ENCODE assay signal across 10 cellular contexts in the genomic region with DNA sequence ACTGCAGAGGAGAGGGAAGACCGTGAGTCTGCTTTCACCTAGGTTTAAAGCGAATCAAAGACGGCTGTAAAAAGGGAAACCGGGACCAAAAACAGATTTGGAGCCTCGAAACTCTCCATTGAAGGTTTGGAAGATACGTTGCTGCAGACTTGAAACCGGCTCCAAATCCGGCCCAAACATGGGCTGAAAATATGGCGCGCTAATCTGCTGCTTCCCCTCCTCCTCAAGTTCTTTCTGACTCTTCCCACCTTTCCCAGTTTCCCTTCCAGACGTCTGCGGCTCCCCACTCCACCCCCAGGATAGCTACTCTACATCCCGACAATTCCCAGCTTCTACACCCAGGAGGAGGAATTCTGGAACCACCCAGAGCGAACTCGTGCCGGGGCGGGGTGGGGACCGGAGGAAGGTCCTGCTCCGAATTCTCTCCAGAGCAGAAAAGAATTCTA. TPM values are rescaled to one million over a fixed set of nuclear protein-coding genes. Genes with fewer than 3 reads are reported as not detected.
DNase-seq lines count a peak whose midpoint lies in the region; ATAC-seq, FAIRE-seq and TF ChIP-seq lines count a peak whose summit lies in the region.
"Had no signal": no experiment of that assay in that cellular context is flagged by ENCODE, and none has a peak within 500 bp of the region (broad histone marks: within the 10 kb centered on the region; RNA-seq: fewer than 3 reads in every experiment).

No MANE protein-coding gene starts in this region.

- TF ChIP-seq POLR2A in H54 (IDR thresholded peaks at IDR 0.05; ENCODE audit: low read depth, low read length), result no peak

- DNase-seq in D341Med (ENCODE audit: low spot score) (peak; percentile 38), heart right ventricle (no peak), retina (peak; percentile 69), epidermal melanocyte (ENCODE audit: insufficient read length, low spot score) (no peak), NCI-H2196 (lab: John Stamatoyannopoulos, UW; ENCODE audit: unreplicated experiment) (no peak), H54 (ENCODE audit: insufficient read length, low spot score) (no peak)
- DNase-seq in activated CD4-positive, alpha-beta memory T cell treated with anti-CD3 and anti-CD28 coated beads, Interleukin-2, amount 10 ng/mL, durations not matched to agents 7 days and 5 days, result no peak
- DNase-seq: NCI-H1694 had no signal

- TF ChIP-seq CTCF in heart right ventricle (IDR thresholded peaks at IDR 0.05), result no peak

- peaks cover 38% of the 10 kb centered on the region for H3K4me1 Mint-ChIP-seq in activated CD4-positive, alpha-beta memory T cell treated with anti-CD3 and anti-CD28 coated beads, Interleukin-2, amount 10 ng/mL, durations not matched to agents 7 days and 5 days

- H3K9me3 ChIP-seq in heart right ventricle, result no peaks in the 10 kb centered on the region

- H3K36me3 ChIP-seq in heart right ventricle, result no peaks in the 10 kb centered on the region

- peaks cover 5 to 33% (median 22%) of the 10 kb centered on the region in 9 donors for H3K4me1 ChIP-seq in heart right ventricle

- peaks cover 54% of the 10 kb centered on the region for H3K27me3 Mint-ChIP-seq in activated CD4-positive, alpha-beta memory T cell treated with anti-CD3 and anti-CD28 coated beads, Interleukin-2, amount 10 ng/mL, durations not matched to agents 7 days and 5 days

- peak overlapping the region; percentile 43 to 69 (median 60) for H3K4me3 ChIP-seq in heart right ventricle

- peak overlapping the region; percentile 79 for H3K4me3 Mint-ChIP-seq in activated CD4-positive, alpha-beta memory T cell treated with anti-CD3 and anti-CD28 coated beads, Interleukin-2, amount 10 ng/mL, durations not matched to agents 7 days and 5 days

- H3K36me3 Mint-ChIP-seq in activated CD4-positive, alpha-beta memory T cell treated with anti-CD3 and anti-CD28 coated beads, Interleukin-2, amount 10 ng/mL, durations not matched to agents 7 days and 5 days (ENCODE audit: low read depth), result peaks cover 15% of the 10 kb centered on the region

- ATAC-seq in heart right ventricle (peak in 2 of 8 donors; percentile 22 to 25), GM19452 (IDR thresholded peaks at IDR 0.05; ENCODE audit: unreplicated experiment) (no peak)

- H3K9me3 Mint-ChIP-seq in activated CD4-positive, alpha-beta memory T cell treated with anti-CD3 and anti-CD28 coated beads, Interleukin-2, amount 10 ng/mL, durations not matched to agents 7 days and 5 days, result no peaks in the 10 kb centered on the region

- FAIRE-seq in H54 (lab: Jason Lieb, UNC), result no peak
- FAIRE-seq: colon had no signal

- H3K27ac ChIP-seq in heart right ventricle, result peak overlapping the region in 1 of 10 donors; percentile 80

- H3K27me3 ChIP-seq in heart right ventricle, result peaks cover 0 to 96% (median 66%) of the 10 kb centered on the region in 7 donors

- intact Hi-C loops in heart right ventricle (cut with DNase I), result loop anchor here in 9 of 10 donors (2.0 to 10.0 kb wide), 8 partner anchors 571 to 617 kb away; no protein-coding TSS in a partner anchor

- CTCF ChIA-PET in activated CD4-positive, alpha-beta memory T cell treated with anti-CD3 and anti-CD28 coated beads, Interleukin-2, amount 10 ng/mL, durations not matched to agents 7 days and 5 days (lab: Charles Lee), result interaction anchor here (1.0 to 3.6 kb wide), 13 partner anchors 9 to 636 kb away, joined by 3 to 109 read pairs (median 25); a partner anchor contains a TSS

- peak overlapping the region; percentile 64 for H3K27ac Mint-ChIP-seq in activated CD4-positive, alpha-beta memory T cell treated with anti-CD3 and anti-CD28 coated beads, Interleukin-2, amount 10 ng/mL, durations not matched to agents 7 days and 5 days

- WGBS in heart right ventricle, 2 donors, result 1 to 4% methylated on average over 19 of the region's 19 CpGs

- POLR2A ChIA-PET in activated CD4-positive, alpha-beta memory T cell treated with anti-CD3 and anti-CD28 coated beads, Interleukin-2, amount 10 ng/mL, durations not matched to agents 7 days and 5 days (lab: Charles Lee), result interaction anchor here (1.7 to 2.8 kb wide), 4 partner anchors 9 to 635 kb away, joined by 9 to 35 read pairs (median 16); a partner anchor contains a TSS

RNA-seq across cellular contexts. Expression of a gene that starts 8.7 kb away (rescaled TPM):
- 1 to 10 TPM; 4.6 to 5.6 TPM for total RNA-seq in activated CD4-positive, alpha-beta memory T cell treated with anti-CD3 and anti-CD28 coated beads, Interleukin-2, amount 10 ng/mL, durations not matched to agents 7 days and 5 days
- total RNA-seq in heart right ventricle, result under 1 TPM in 7 of 10 donors, not detected in 3; 0.09 to 0.76 (median 0.19) TPM
- under 1 TPM; 0.01 to 0.07 TPM for polyA plus RNA-seq in heart right ventricle

Comparison
In these comparisons a context has a peak if more than half of its experiments do, and no peak if none do; other contexts are left out.
1. DNase-seq: peak in D341Med (single experiment) and retina (single experiment); none in activated CD4-positive, alpha-beta memory T cell treated with anti-CD3 and anti-CD28 coated beads, Interleukin-2, amount 10 ng/mL, durations not matched to agents 7 days and 5 days (single experiment), heart right ventricle (0 of 2), epidermal melanocyte (single experiment), NCI-H2196 (single experiment) and H54 (single experiment).